Comparison of ENCODE assay signal across 8 cellular contexts in the genomic region with DNA sequence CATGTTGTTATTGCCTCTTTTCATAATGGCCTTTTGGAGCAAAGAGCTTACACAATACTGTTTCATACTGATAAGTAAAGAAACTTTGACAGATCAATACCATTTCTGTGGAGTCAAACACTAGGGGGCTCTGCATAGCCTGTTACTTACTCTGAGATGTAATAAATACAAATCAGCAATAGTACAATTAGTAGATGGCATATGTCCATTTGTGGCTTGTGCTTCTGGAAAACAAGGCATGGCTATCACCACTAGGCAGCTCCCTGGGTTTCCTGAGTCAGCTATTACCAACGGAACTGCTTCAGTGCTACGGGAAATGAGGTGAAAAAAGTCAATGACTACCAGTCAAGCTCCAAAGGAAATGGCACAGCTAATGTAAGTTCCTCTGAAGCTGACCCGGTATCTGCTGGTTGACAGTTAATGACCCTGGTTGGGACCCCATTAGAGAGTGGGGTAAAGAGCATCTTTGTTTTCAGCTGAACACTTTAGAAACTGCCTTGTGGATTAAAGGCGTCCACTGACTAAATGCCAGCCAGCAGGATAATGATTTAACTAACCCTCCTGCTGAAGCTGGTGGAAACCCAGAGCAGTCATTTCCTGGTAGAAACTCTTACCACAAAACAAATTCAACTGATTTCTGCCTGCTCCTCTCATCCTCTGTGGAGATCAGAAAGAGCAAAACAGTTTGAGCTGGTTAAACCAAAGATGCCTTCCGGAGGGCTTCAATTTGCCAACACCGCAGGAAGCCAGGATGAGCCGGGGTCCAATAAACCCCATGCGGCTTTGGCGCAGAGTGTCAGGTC.
A peak's percentile ranks its signal among the peaks of the same experiment; 100 is the strongest.
DNase-seq lines count a peak whose midpoint lies in the region; FAIRE-seq and TF ChIP-seq lines count a peak whose summit lies in the region.

No MANE protein-coding gene starts in this region.

- H3K9ac ChIP-seq in fibroblast of lung (ENCODE audit: insufficient read depth, low read length) (no peak overlapping the region), smooth muscle cell (ENCODE audit: low read depth) (no peak overlapping the region), trophoblast cell (ENCODE audit: low read length) (no peak overlapping the region)

- H3K4me3 Mint-ChIP-seq in activated CD4-positive, alpha-beta T cell treated with anti-CD3 and anti-CD28 coated beads, Interleukin-2, amount 10 ng/mL, durations not matched to agents 24 days and 14 days = peak overlapping the region; percentile 65

- no peak overlapping the region for H3K18ac ChIP-seq in trophoblast cell (ENCODE audit: low read length)

- H4K91ac ChIP-seq in trophoblast cell (ENCODE audit: low read depth, low read length) = no peak overlapping the region

- intact Hi-C loops in activated CD4-positive, alpha-beta T cell treated with anti-CD3 and anti-CD28 coated beads, Interleukin-2, amount 10 ng/mL, durations not matched to agents 24 days and 14 days (cut with micrococcal nuclease) = loop anchor here (5.0 to 10.0 kb wide), 6 partner anchors 37 to 1320 kb away; a partner anchor contains a TSS

- H2BK12ac ChIP-seq in trophoblast cell (ENCODE audit: low read length) = no peak overlapping the region

- H2BK120ac ChIP-seq in trophoblast cell (ENCODE audit: insufficient read depth, low read length, poor library complexity) = no peak overlapping the region

- H3K9me3 ChIP-seq in fibroblast of lung (ENCODE audit: control insufficient read depth, insufficient read depth, low read depth, low read length) (no peaks in the 10 kb centered on the region), smooth muscle cell (replicated peaks; ENCODE audit: low read depth) (no peaks in the 10 kb centered on the region), trophoblast cell (ENCODE audit: insufficient read depth, low read depth, low read length) (no peaks in the 10 kb centered on the region)

- H3K27me3 ChIP-seq in H7 (ENCODE audit: control insufficient read depth, insufficient read depth, low read length) = no peaks in the 10 kb centered on the region
- H3K27me3 ChIP-seq in fibroblast of lung (ENCODE audit: control insufficient read depth, insufficient read depth, low read length) = no peaks in the 10 kb centered on the region
- no peaks in the 10 kb centered on the region for H3K27me3 ChIP-seq in smooth muscle cell (ENCODE audit: low read depth)
- H3K27me3 ChIP-seq in trophoblast cell (ENCODE audit: insufficient read depth, low read length) = no peaks in the 10 kb centered on the region

- H2AK5ac ChIP-seq in trophoblast cell (ENCODE audit: low read length) = no peak overlapping the region

- FAIRE-seq in HTR-8/SVneo (lab: Jason Lieb, UNC) = no peak

- H3K4me1 Mint-ChIP-seq in activated CD4-positive, alpha-beta T cell treated with anti-CD3 and anti-CD28 coated beads, Interleukin-2, amount 10 ng/mL, durations not matched to agents 24 days and 14 days = peaks cover 35% of the 10 kb centered on the region

- peaks cover 4% of the 10 kb centered on the region for H3K27me3 Mint-ChIP-seq in activated CD4-positive, alpha-beta T cell treated with anti-CD3 and anti-CD28 coated beads, Interleukin-2, amount 10 ng/mL, durations not matched to agents 24 days and 14 days

- H3K79me2 ChIP-seq in fibroblast of lung (ENCODE audit: control insufficient read depth, insufficient read depth, low read length) (no peaks in the 10 kb centered on the region), smooth muscle cell (ENCODE audit: low read depth) (no peaks in the 10 kb centered on the region), trophoblast cell (ENCODE audit: control insufficient read depth, insufficient read depth, low read length, poor library complexity) (no peaks in the 10 kb centered on the region)

- no peaks in the 10 kb centered on the region for H3K36me3 ChIP-seq in H7 (replicated peaks; ENCODE audit: control insufficient read depth, insufficient read depth, low read length)
- no peaks in the 10 kb centered on the region for H3K36me3 ChIP-seq in fibroblast of lung (ENCODE audit: control insufficient read depth, insufficient read depth, low read length)
- no peaks in the 10 kb centered on the region for H3K36me3 ChIP-seq in smooth muscle cell (ENCODE audit: low read depth)
- no peaks in the 10 kb centered on the region for H3K36me3 ChIP-seq in trophoblast cell (ENCODE audit: control insufficient read depth in 1 of 2, insufficient read depth in 2 of 2, low read length in 2 of 2)

- H3K79me1 ChIP-seq in trophoblast cell (ENCODE audit: low read length) = no peaks in the 10 kb centered on the region

- H3K9me3 Mint-ChIP-seq in activated CD4-positive, alpha-beta T cell treated with anti-CD3 and anti-CD28 coated beads, Interleukin-2, amount 10 ng/mL, durations not matched to agents 24 days and 14 days = peaks cover 5% of the 10 kb centered on the region

- H3K4ac ChIP-seq in trophoblast cell (ENCODE audit: low read depth, low read length) = no peak overlapping the region

- H3K27ac ChIP-seq in fibroblast of lung (ENCODE audit: insufficient read depth, low read length) (no peak overlapping the region), smooth muscle cell (ENCODE audit: low read depth) (no peak overlapping the region), trophoblast cell (ENCODE audit: low read depth, low read length) (no peak overlapping the region)

- H2BK5ac ChIP-seq in trophoblast cell (ENCODE audit: low read depth, low read length, poor library complexity) = no peak overlapping the region

- peak; percentile 82 for DNase-seq in AG10803 (ENCODE audit: low read depth)
- peak; percentile 32 for DNase-seq in H7
- peak; percentile 79 for DNase-seq in activated CD4-positive, alpha-beta T cell treated with anti-CD3 and anti-CD28 coated beads, Interleukin-2, amount 10 ng/mL, durations not matched to agents 24 days and 14 days
- DNase-seq in fibroblast of lung (ENCODE audit: low read depth in 2 of 2) = peak; percentile 52 to 54
- DNase-seq in smooth muscle cell (lab: John Stamatoyannopoulos, UW; ENCODE audit: unreplicated experiment) = no peak
- DNase-seq in trophoblast cell = no peak
- no peak for DNase-seq in effector CD4-positive, alpha-beta T cell
- no peak for DNase-seq in HTR-8/SVneo (ENCODE audit: insufficient read length, low spot score)

- H3K36me3 Mint-ChIP-seq in activated CD4-positive, alpha-beta T cell treated with anti-CD3 and anti-CD28 coated beads, Interleukin-2, amount 10 ng/mL, durations not matched to agents 24 days and 14 days (ENCODE audit: low read depth) = no peaks in the 10 kb centered on the region

- no peak overlapping the region for H3K4me2 ChIP-seq in fibroblast of lung (ENCODE audit: extremely low read depth, insufficient read depth, low read length)
- no peak overlapping the region for H3K4me2 ChIP-seq in smooth muscle cell
- no peak overlapping the region for H3K4me2 ChIP-seq in trophoblast cell (ENCODE audit: low read length)

- H3K27ac Mint-ChIP-seq in activated CD4-positive, alpha-beta T cell treated with anti-CD3 and anti-CD28 coated beads, Interleukin-2, amount 10 ng/mL, durations not matched to agents 24 days and 14 days = peak overlapping the region; percentile 70

- WGBS in smooth muscle cell (ENCODE audit: low lambda C conversion rate) = 62% methylated on average over 9 of the region's 9 CpGs
- no CpG with 5 or more reads among the region's 9 CpGs for WGBS in trophoblast cell (ENCODE audit: extremely low coverage, insufficient coverage, insufficient read length)

- H4K20me1 ChIP-seq in fibroblast of lung (ENCODE audit: control insufficient read depth, extremely low read depth, insufficient read depth, low read length) (no peaks in the 10 kb centered on the region), smooth muscle cell (ENCODE audit: low read depth) (no peaks in the 10 kb centered on the region)

- H2AFZ ChIP-seq in fibroblast of lung (ENCODE audit: low read length) = peak overlapping the region; percentile 3
- peak overlapping the region; percentile 41 for H2AFZ ChIP-seq in smooth muscle cell (ENCODE audit: low read depth)
- no peak overlapping the region for H2AFZ ChIP-seq in trophoblast cell (ENCODE audit: insufficient read depth, low read length, poor library complexity)

- no peak overlapping the region for H3K14ac ChIP-seq in trophoblast cell (ENCODE audit: low read length)

- H3K4me1 ChIP-seq in fibroblast of lung (ENCODE audit: control insufficient read depth, extremely low read depth, insufficient read depth, low read length) (peaks cover 2% of the 10 kb centered on the region), smooth muscle cell (ENCODE audit: low read depth) (peaks cover 10% of the 10 kb centered on the region), trophoblast cell (ENCODE audit: control insufficient read depth in 1 of 2, insufficient read depth in 2 of 2, low read length in 2 of 2) (no peaks in the 10 kb centered on the region)

- H3K4me3 ChIP-seq in AG10803 (ENCODE audit: low read length) (no peak overlapping the region), H7 (ENCODE audit: insufficient read depth, low read depth, low read length) (no peak overlapping the region), fibroblast of lung (replicated peaks in 1 of 4; ENCODE audit: control extremely low read depth in 1 of 4, insufficient read depth in 1 of 4, low read depth in 3 of 4, low read length in 4 of 4) (no peak overlapping the region), smooth muscle cell (no peak overlapping the region), trophoblast cell (ENCODE audit: low read depth, low read length) (no peak overlapping the region)

- no peaks in the 10 kb centered on the region for H3F3A ChIP-seq in smooth muscle cell (ENCODE audit: low read depth)

- H4K8ac ChIP-seq in trophoblast cell (ENCODE audit: low read depth, low read length) = no peak overlapping the region

- H3K23ac ChIP-seq in trophoblast cell (ENCODE audit: low read length) = no peak overlapping the region

- TF ChIP-seq CTCF in AG10803 (conservative IDR thresholded peaks at IDR 0.05; ENCODE audit: low read length) (peak; percentile 58), fibroblast of lung (conservative IDR thresholded peaks at IDR 0.05 in 1 of 2, IDR thresholded peaks at IDR 0.05 in 1 of 2; ENCODE audit: low read depth in 1 of 2, low read length in 2 of 2) (peak; percentile 34 to 41), smooth muscle cell (IDR thresholded peaks at IDR 0.05; ENCODE audit: borderline replicate concordance, insufficient read depth, poor library complexity, severe bottlenecking) (peak; percentile 23)

- no peak overlapping the region for H4K12ac ChIP-seq in trophoblast cell (ENCODE audit: low read depth, low read length)

Comparison
In these comparisons a context has a peak if more than half of its experiments do, and no peak if none do; other contexts are left out.
1. DNase-seq: peak in AG10803 (single experiment), H7 (single experiment), activated CD4-positive, alpha-beta T cell treated with anti-CD3 and anti-CD28 coated beads, Interleukin-2, amount 10 ng/mL, durations not matched to agents 24 days and 14 days (single experiment) and fibroblast of lung (2 of 2); none in smooth muscle cell (single experiment), trophoblast cell (0 of 2), effector CD4-positive, alpha-beta T cell (single experiment) and HTR-8/SVneo (single experiment).
2. Peak in every context shown above with its lines, with median percentiles within 50 percentile points of each other: CTCF ChIP-seq.